Comparison of ENCODE assay signal across 8 cellular contexts in genomic region chr9:35826071-35826701, GRCh38. TPM values are rescaled to one million over a fixed set of nuclear protein-coding genes. Genes with fewer than 3 reads are reported as not detected.
A peak's percentile ranks its signal among the peaks of the same experiment; 100 is the strongest.
DNase-seq lines count a peak whose midpoint lies in the region; ATAC-seq and TF ChIP-seq lines count a peak whose summit lies in the region.

No MANE protein-coding gene starts in this region.

- H3K9me2 ChIP-seq in MM.1S (replicated peaks; ENCODE audit: insufficient read depth, low read length) (no peaks in the 10 kb centered on the region), SK-N-SH (no peaks in the 10 kb centered on the region)

- POLR2A ChIA-PET in SK-N-SH (lab: Yijun Ruan, JAX) = no interaction called here

- H2AFZ ChIP-seq in MM.1S (ENCODE audit: low read length) = peak overlapping the region; percentile 73
- H2AFZ ChIP-seq in SK-N-SH (ENCODE audit: low read depth) = peak overlapping the region; percentile 58

- peak; percentile 50 for TF ChIP-seq RAD21 in SK-N-SH (IDR thresholded peaks at IDR 0.05; ENCODE audit: low read length)

- ATAC-seq in lower lobe of right lung (peak; percentile 63 to 68), aorta (ENCODE audit: low FRiP score) (peak; percentile 72)

- CTCF ChIA-PET in SK-N-SH (lab: Yijun Ruan, JAX) = interaction anchor here (0.8 to 5.7 kb wide), 35 partner anchors 10 to 129 kb away, joined by 3 to 54 read pairs (median 4); partner anchors contain the start of genes HINT2, OR13J1 and SPAG8

- WGBS in SK-N-SH (ENCODE audit: low lambda C conversion rate) = 51% methylated on average over 4 of the region's 4 CpGs
- 33 to 35% methylated on average over 4 of the region's 4 CpGs for WGBS in aorta, 2 donors

- H3K9ac ChIP-seq in MM.1S (ENCODE audit: low read length) = no peak overlapping the region
- H3K9ac ChIP-seq in SK-N-SH = no peak overlapping the region

- DNase-seq in NCI-H1436 (lab: John Stamatoyannopoulos, UW) (peak; percentile 39), NCI-H1436 treated with DMSO at 0.1 percent for 48 hours (lab: John Stamatoyannopoulos, UW) (no peak), GM20000 (ENCODE audit: low spot score) (peak; percentile 69), MM.1S (peak; percentile 70), SK-N-SH (peak; percentile 64), coronary artery (ENCODE audit: low spot score) (no peak), lower lobe of right lung (no peak), aorta (no peak)

- no peaks in the 10 kb centered on the region for H3K9me3 ChIP-seq in MM.1S (replicated peaks; ENCODE audit: insufficient read depth, low read length)
- H3K9me3 ChIP-seq in SK-N-SH = no peaks in the 10 kb centered on the region
- no peaks in the 10 kb centered on the region for H3K9me3 ChIP-seq in lower lobe of right lung
- H3K9me3 ChIP-seq in aorta (ENCODE audit: control insufficient read depth, low read length) = no peaks in the 10 kb centered on the region

- H3K4me2 ChIP-seq in MM.1S (ENCODE audit: low read depth, low read length) (peak overlapping the region; percentile 89), SK-N-SH (no peak overlapping the region)

- peak; percentile 72 for TF ChIP-seq CTCF in GM20000 (IDR thresholded peaks at IDR 0.05; ENCODE audit: extremely low read depth, missing control alignments)
- peak; percentile 90 for TF ChIP-seq CTCF in MM.1S (IDR thresholded peaks at IDR 0.05; ENCODE audit: low read length)
- peak; percentile 87 for TF ChIP-seq CTCF in SK-N-SH (IDR thresholded peaks at IDR 0.05)
- peak; percentile 72 for TF ChIP-seq CTCF in coronary artery (IDR thresholded peaks at IDR 0.05)
- TF ChIP-seq CTCF in lower lobe of right lung (IDR thresholded peaks at IDR 0.05) = peak; percentile 85

- H4K20me1 ChIP-seq in MM.1S (ENCODE audit: insufficient read depth, low read length) = no peaks in the 10 kb centered on the region
- no peaks in the 10 kb centered on the region for H4K20me1 ChIP-seq in SK-N-SH (ENCODE audit: insufficient read depth)

- H3K79me2 ChIP-seq in MM.1S (ENCODE audit: low read length) (0 out of 2 replicates have a peak, but pooled peaks cover 3% of the 10 kb centered on the region), SK-N-SH (ENCODE audit: insufficient read depth) (no peaks in the 10 kb centered on the region)

- H3K27ac ChIP-seq in MM.1S (ENCODE audit: low read length) (no peak overlapping the region), SK-N-SH (ENCODE audit: low read depth in 2 of 2, low read length in 1 of 2) (peak overlapping the region in 1 of 2 experiments; percentile 54; a peak in 1 of 4 replicates), coronary artery (peak overlapping the region in 1 of 2 donors; percentile 13), lower lobe of right lung (no peak overlapping the region), aorta (ENCODE audit: low read depth in 1 of 2, low read length in 2 of 2) (no peak overlapping the region)

- peaks cover 9% of the 10 kb centered on the region for H3K4me1 ChIP-seq in MM.1S (ENCODE audit: low read length)
- peaks cover 7 to 20% of the 10 kb centered on the region in 2 experiments; a peak in 1 of 4 replicates for H3K4me1 ChIP-seq in SK-N-SH (ENCODE audit: control insufficient read depth in 1 of 2, insufficient read depth in 2 of 2, low read depth in 1 of 2, low read length in 1 of 2)
- peaks cover 23% of the 10 kb centered on the region for H3K4me1 ChIP-seq in lower lobe of right lung
- peaks cover 0 to 5% of the 10 kb centered on the region in 2 donors for H3K4me1 ChIP-seq in aorta (ENCODE audit: control insufficient read depth in 1 of 2, insufficient read depth in 2 of 2, low read length in 2 of 2)

- TF ChIP-seq EP300 in SK-N-SH (IDR thresholded peaks at IDR 0.05; ENCODE audit: borderline replicate concordance in 1 of 2, low read depth in 1 of 2, low read length in 1 of 2) = no peak

- H3K36me3 ChIP-seq in MM.1S (replicated peaks; ENCODE audit: insufficient read depth, low read length) = no peaks in the 10 kb centered on the region
- no peaks in the 10 kb centered on the region for H3K36me3 ChIP-seq in SK-N-SH (replicated peaks in 1 of 2; ENCODE audit: control insufficient read depth in 1 of 2, insufficient read depth in 2 of 2, low read length in 1 of 2)
- no peaks in the 10 kb centered on the region for H3K36me3 ChIP-seq in lower lobe of right lung
- no peaks in the 10 kb centered on the region for H3K36me3 ChIP-seq in aorta (ENCODE audit: control insufficient read depth in 1 of 2, insufficient read depth in 2 of 2, low read length in 1 of 2)

- H3K27me3 ChIP-seq in MM.1S (replicated peaks; ENCODE audit: insufficient read depth, low read length) (no peaks in the 10 kb centered on the region), SK-N-SH (ENCODE audit: insufficient read depth) (no peaks in the 10 kb centered on the region), lower lobe of right lung (ENCODE audit: low read depth) (no peaks in the 10 kb centered on the region), aorta (ENCODE audit: control insufficient read depth in 1 of 2, insufficient read depth in 2 of 2, low read length in 1 of 2) (no peaks in the 10 kb centered on the region)

- no peak overlapping the region; the same call in 1 of the 2 replicates for H3K4me3 ChIP-seq in MM.1S (ENCODE audit: low read length)
- H3K4me3 ChIP-seq in SK-N-SH (ENCODE audit: low read depth in 2 of 2, low read length in 1 of 2) = no peak overlapping the region; a peak in 1 of 4 replicates
- H3K4me3 ChIP-seq in coronary artery = no peak overlapping the region
- no peak overlapping the region for H3K4me3 ChIP-seq in lower lobe of right lung
- no peak overlapping the region for H3K4me3 ChIP-seq in aorta (ENCODE audit: low read length in 2 of 2)

- H3F3A ChIP-seq in MM.1S (ENCODE audit: insufficient read depth, low read length) (no peaks in the 10 kb centered on the region), SK-N-SH (replicated peaks; ENCODE audit: insufficient read depth) (peaks cover 4% of the 10 kb centered on the region)

- intact Hi-C loops in lower lobe of right lung (cut with DNase I) = no loop called here
- intact Hi-C loops in aorta (cut with DNase I) = loop anchor here in 1 of 2 donors (5.0 kb wide), 2 partner anchors 34 to 56 kb away; partner anchors contain the start of gene NPR2

TF ChIP-seq in SK-N-SH, 30 proteins besides CTCF, POLR2A, EP300 and RAD21:
- no peak for TF ChIP-seq GATA2 (CRISPR knock-in tag; IDR thresholded peaks at IDR 0.05)
- TF ChIP-seq FOSL2 (IDR thresholded peaks at IDR 0.05; ENCODE audit: borderline replicate concordance, low read depth) = no peak
- no peak for TF ChIP-seq TCF12 (IDR thresholded peaks at IDR 0.05)
- peak; percentile 54; the same call in 1 of the 2 replicates for TF ChIP-seq SMC3 (IDR thresholded peaks at IDR 0.05; ENCODE audit: low read depth, low read length)

RNA-seq across cellular contexts. Expression of gene FAM221B, which starts 2.3 kb away (rescaled TPM):
- polyA plus RNA-seq in SK-N-SH (2012; rRNA removed) (not detected in 2 replicates), aorta (under 1 TPM in 1 of 2 donors, not detected in 1; 0.13 TPM)
- not detected in 2 replicates for polyA plus RNA-seq in SK-N-SH (2012; cell fraction: cytosol; rRNA removed)
- polyA plus RNA-seq in SK-N-SH (2012; cell fraction: nucleus; rRNA removed) = not detected in 2 replicates
- total RNA-seq in lower lobe of right lung (0.32 TPM), aorta (not detected)

RNA-seq across cellular contexts. Expression of gene TMEM8B, which starts 2.8 kb away (rescaled TPM):
- polyA plus RNA-seq in SK-N-SH (2012; rRNA removed) (5.3 and 5.8 TPM in 2 replicates), aorta (10 to 100 TPM in 1 of 2 donors, 1 to 10 TPM in 1; 6.8 to 31.2 TPM)
- 3.3 and 4.5 TPM in 2 replicates for polyA plus RNA-seq in SK-N-SH (2012; cell fraction: cytosol; rRNA removed)
- polyA plus RNA-seq in SK-N-SH (2012; cell fraction: nucleus; rRNA removed) = 22.3 and 32.3 TPM in 2 replicates
- total RNA-seq in lower lobe of right lung (12.6 TPM), aorta (10 to 100 TPM; 16.3 to 20.8 TPM)

RNA-seq across cellular contexts. Expression of gene HINT2, which starts 11.3 kb away (rescaled TPM):
- polyA plus RNA-seq in SK-N-SH (2012; rRNA removed) (39.9 and 57.2 TPM in 2 replicates), aorta (10 to 100 TPM; 34.8 to 61.5 TPM)
- polyA plus RNA-seq in SK-N-SH (2012; cell fraction: cytosol; rRNA removed) = 35.2 and 41.2 TPM in 2 replicates
- 27.9 and 45.0 TPM in 2 replicates for polyA plus RNA-seq in SK-N-SH (2012; cell fraction: nucleus; rRNA removed)
- total RNA-seq in lower lobe of right lung (32.6 TPM), aorta (10 to 100 TPM; 21.3 to 26.0 TPM)

RNA-seq across cellular contexts. Expression of gene SPAG8, which starts 14.1 kb away (rescaled TPM):
- polyA plus RNA-seq in SK-N-SH (2012; rRNA removed) (1.5 and 2.8 TPM in 2 replicates), aorta (1 to 10 TPM in 1 of 2 donors, not detected in 1; 4.4 TPM)
- polyA plus RNA-seq in SK-N-SH (2012; cell fraction: cytosol; rRNA removed) = 0.56 and 0.58 TPM in 2 replicates
- polyA plus RNA-seq in SK-N-SH (2012; cell fraction: nucleus; rRNA removed) = 12.7 and 13.2 TPM in 2 replicates
- total RNA-seq in lower lobe of right lung (13.3 TPM), aorta (1 to 10 TPM in 1 of 2 donors, under 1 TPM in 1; 0.71 to 3.0 TPM)

RNA-seq across cellular contexts. Expression of gene NPR2, which starts 34.8 kb away (rescaled TPM):
- 12.8 and 13.5 TPM in 2 replicates for polyA plus RNA-seq in SK-N-SH (2012; rRNA removed)
- polyA plus RNA-seq in SK-N-SH (2012; cell fraction: cytosol; rRNA removed) = 5.2 and 5.3 TPM in 2 replicates
- 87.1 and 97.9 TPM in 2 replicates for polyA plus RNA-seq in SK-N-SH (2012; cell fraction: nucleus; rRNA removed)
- 20.6 TPM for total RNA-seq in lower lobe of right lung
- total RNA-seq in aorta = 10 to 100 TPM; 39.7 to 45.6 TPM
- polyA plus RNA-seq in aorta = 10 to 100 TPM; 13.3 to 85.0 TPM

Comparison
In these comparisons a context has a peak if more than half of its experiments do, and no peak if none do; other contexts are left out.
1. DNase-seq: peak in NCI-H1436 (single experiment), GM20000 (single experiment), MM.1S (single experiment) and SK-N-SH (single experiment); none in NCI-H1436 treated with DMSO at 0.1 percent for 48 hours (single experiment), coronary artery (single experiment), lower lobe of right lung (single experiment) and aorta (0 of 2).
2. Peak in every context shown above with its lines, with median percentiles within 50 percentile points of each other: CTCF ChIP-seq.